Comparison of ENCODE assay signal across 7 cellular contexts in genomic region chr12:118015944-118016343, GRCh38. TPM values are rescaled to one million over a fixed set of nuclear protein-coding genes. Genes with fewer than 3 reads are reported as not detected.
A peak's percentile ranks its signal among the peaks of the same experiment; 100 is the strongest.
DNase-seq lines count a peak whose midpoint lies in the region; ATAC-seq, FAIRE-seq and TF ChIP-seq lines count a peak whose summit lies in the region.

No MANE protein-coding gene starts in this region.

- H3F3A ChIP-seq in smooth muscle cell (ENCODE audit: low read depth) = no peaks in the 10 kb centered on the region

- H3K9me3 ChIP-seq in T-helper 17 cell (ENCODE audit: control insufficient read depth, low read length, poor library complexity, severe bottlenecking) = no peaks in the 10 kb centered on the region
- H3K9me3 ChIP-seq in right cardiac atrium (ENCODE audit: control insufficient read depth, low read length) = no peaks in the 10 kb centered on the region
- H3K9me3 ChIP-seq in smooth muscle cell (replicated peaks; ENCODE audit: low read depth) = no peaks in the 10 kb centered on the region

- peak overlapping the region; percentile 98 for H3K4me2 ChIP-seq in smooth muscle cell

- no peak overlapping the region for H3K9ac ChIP-seq in smooth muscle cell (ENCODE audit: low read depth)

- no peak overlapping the region for H3K27ac ChIP-seq in right cardiac atrium (ENCODE audit: low read length)
- no peak overlapping the region for H3K27ac ChIP-seq in smooth muscle cell (ENCODE audit: low read depth)

- no peaks in the 10 kb centered on the region for H3K36me3 ChIP-seq in smooth muscle cell (ENCODE audit: low read depth)

- H3K36me3 Mint-ChIP-seq in T-helper 17 cell (ENCODE audit: low read depth) = no peaks in the 10 kb centered on the region

- WGBS in right cardiac atrium = 32% methylated on average over 9 of the region's 9 CpGs
- WGBS in smooth muscle cell (ENCODE audit: low lambda C conversion rate) = 56% methylated on average over 9 of the region's 9 CpGs

- H3K4me1 Mint-ChIP-seq in T-helper 17 cell = peaks cover 12% of the 10 kb centered on the region

- H3K27me3 ChIP-seq in right cardiac atrium (ENCODE audit: control insufficient read depth, insufficient read depth) = no peaks in the 10 kb centered on the region
- no peaks in the 10 kb centered on the region for H3K27me3 ChIP-seq in smooth muscle cell (ENCODE audit: low read depth)

- H3K27me3 Mint-ChIP-seq in T-helper 17 cell = no peaks in the 10 kb centered on the region

- H3K27ac Mint-ChIP-seq in T-helper 17 cell = peak overlapping the region; percentile 94

- H3K4me1 ChIP-seq in right cardiac atrium (ENCODE audit: control insufficient read depth, insufficient read depth, low read length) (no peaks in the 10 kb centered on the region), smooth muscle cell (ENCODE audit: low read depth) (peaks cover 10% of the 10 kb centered on the region)

- H3K79me2 ChIP-seq in smooth muscle cell (ENCODE audit: low read depth) = peaks cover 7% of the 10 kb centered on the region

- TF ChIP-seq CTCF in smooth muscle cell (IDR thresholded peaks at IDR 0.05; ENCODE audit: borderline replicate concordance, insufficient read depth, poor library complexity, severe bottlenecking) (no peak), D721Med (IDR thresholded peaks at IDR 0.05; ENCODE audit: insufficient read depth, missing control alignments) (no peak)

- DNase-seq in T-helper 17 cell = no peak
- DNase-seq in right cardiac atrium = no peak
- no peak for DNase-seq in smooth muscle cell (lab: John Stamatoyannopoulos, UW; ENCODE audit: unreplicated experiment)
- no peak for DNase-seq in NCI-H187 (lab: John Stamatoyannopoulos, UW)
- no peak for DNase-seq in D721Med (ENCODE audit: insufficient read length, low spot score)

- peak overlapping the region; percentile 61 for H3K4me3 ChIP-seq in right cardiac atrium (ENCODE audit: low read length)
- peak overlapping the region; percentile 93 for H3K4me3 ChIP-seq in smooth muscle cell

- ATAC-seq in GM21723 (IDR thresholded peaks at IDR 0.05; ENCODE audit: unreplicated experiment) = peak; percentile 3
- no peak for ATAC-seq in T-helper 17 cell
- no peak for ATAC-seq in right cardiac atrium
- ATAC-seq in HG03095 (IDR thresholded peaks at IDR 0.05; ENCODE audit: unreplicated experiment) = no peak

- H2AFZ ChIP-seq in smooth muscle cell (ENCODE audit: low read depth) = peak overlapping the region; percentile 96

- intact Hi-C loops in right cardiac atrium (cut with DNase I) = loop anchor here in 1 of 4 donors (10.0 kb wide), 1 partner anchor 141 kb away; no protein-coding TSS in a partner anchor

- no peaks in the 10 kb centered on the region for H4K20me1 ChIP-seq in smooth muscle cell (ENCODE audit: low read depth)

- H3K4me3 Mint-ChIP-seq in T-helper 17 cell = no peak overlapping the region

- no peak for FAIRE-seq in D721Med (lab: Jason Lieb, UNC)

RNA-seq across cellular contexts. Expression of gene RFC5, which starts 0.6 kb away (rescaled TPM):
- total RNA-seq in T-helper 17 cell (10 to 100 TPM; 10.6 to 15.8 TPM), right cardiac atrium (1 to 10 TPM; 4.3 to 7.9 (median 6.4) TPM), smooth muscle cell (15.2 and 27.1 TPM in 2 replicates)
- polyA plus RNA-seq in right cardiac atrium (4.3 TPM), smooth muscle cell (16.4 and 17.4 TPM in 2 replicates)

RNA-seq across cellular contexts. Expression of gene WSB2, which starts 45.0 kb away (rescaled TPM):
- total RNA-seq in T-helper 17 cell (10 to 100 TPM; 26.9 to 36.2 TPM), right cardiac atrium (10 to 100 TPM; 71.9 to 79.2 (median 72.8) TPM), smooth muscle cell (71.5 and 78.2 TPM in 2 replicates)
- polyA plus RNA-seq in right cardiac atrium (40.6 TPM), smooth muscle cell (43.9 and 48.1 TPM in 2 replicates)

RNA-seq across cellular contexts. Expression of gene KSR2, which starts 47.2 kb away (rescaled TPM):
- total RNA-seq in T-helper 17 cell (under 1 TPM; 0.05 to 0.10 TPM), right cardiac atrium (under 1 TPM; 0.03 to 0.37 (median 0.06) TPM), smooth muscle cell (0.04 TPM in 2 replicates)
- polyA plus RNA-seq in right cardiac atrium (0.02 TPM), smooth muscle cell (not detected in 2 replicates)
